ENCODE assay signal across 7 cellular contexts in the genomic region with DNA sequence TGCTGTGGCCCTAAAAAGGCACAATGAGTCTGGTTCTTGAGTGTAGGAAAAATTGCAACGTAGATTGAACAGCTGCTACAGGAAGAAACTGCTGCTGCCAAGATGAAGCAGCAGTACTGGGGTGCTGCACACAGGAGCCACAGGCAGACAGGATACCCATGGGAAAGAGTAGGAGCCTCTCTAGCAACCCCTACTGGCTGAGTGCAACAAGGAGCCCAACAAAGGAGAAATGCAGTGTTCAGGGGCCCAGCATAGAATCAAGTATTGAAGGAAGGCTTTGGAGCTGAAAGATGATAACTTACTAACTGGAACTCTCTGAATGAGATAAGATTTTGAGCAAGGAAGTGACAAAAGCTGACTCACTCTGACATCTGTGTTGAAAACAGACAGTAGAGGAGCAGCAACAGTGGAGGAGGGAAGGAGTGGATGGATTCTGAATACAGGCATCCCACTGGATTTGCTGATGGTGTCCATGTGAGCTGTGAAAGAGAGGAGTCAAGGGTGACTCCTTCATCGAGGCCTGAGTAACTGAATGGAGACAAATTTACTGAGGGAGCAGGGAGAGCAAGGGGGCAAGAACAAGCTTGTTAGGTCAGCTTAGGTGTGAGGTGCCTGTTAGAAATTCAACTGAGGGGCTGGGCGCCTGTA.
A peak's percentile ranks its signal among the peaks of the same experiment; 100 is the strongest.
DNase-seq lines count a peak whose midpoint lies in the region; ATAC-seq and TF ChIP-seq lines count a peak whose summit lies in the region.

No MANE protein-coding gene starts in this region.

- ATAC-seq in GM18861 (IDR thresholded peaks at IDR 0.05; ENCODE audit: unreplicated experiment), result no peak

- peak; percentile 86 for TF ChIP-seq CTCF in cardiac fibroblast (IDR thresholded peaks at IDR 0.05; ENCODE audit: low read depth, low read length)

- no peak overlapping the region for H3K4me3 ChIP-seq in cardiac fibroblast (replicated peaks in 1 of 2; ENCODE audit: low read depth in 2 of 2, low read length in 2 of 2)

- peak; percentile 79 for DNase-seq in GDM1 (lab: John Stamatoyannopoulos, UW)
- DNase-seq in HPDE6-E6E7 (ENCODE audit: extremely low spot score), result peak; percentile 58
- peak; percentile 27 for DNase-seq in SK-N-DZ (ENCODE audit: low spot score)
- DNase-seq in cardiac fibroblast (ENCODE audit: low read depth in 2 of 2), result peak; percentile 86 to 93
- DNase-seq in myocyte (ENCODE audit: low read depth), result peak; percentile 73
- DNase-seq in cerebellar cortex (ENCODE audit: low spot score), result no peak
